ENCODE assay signal across 24 cellular contexts in the genomic region with DNA sequence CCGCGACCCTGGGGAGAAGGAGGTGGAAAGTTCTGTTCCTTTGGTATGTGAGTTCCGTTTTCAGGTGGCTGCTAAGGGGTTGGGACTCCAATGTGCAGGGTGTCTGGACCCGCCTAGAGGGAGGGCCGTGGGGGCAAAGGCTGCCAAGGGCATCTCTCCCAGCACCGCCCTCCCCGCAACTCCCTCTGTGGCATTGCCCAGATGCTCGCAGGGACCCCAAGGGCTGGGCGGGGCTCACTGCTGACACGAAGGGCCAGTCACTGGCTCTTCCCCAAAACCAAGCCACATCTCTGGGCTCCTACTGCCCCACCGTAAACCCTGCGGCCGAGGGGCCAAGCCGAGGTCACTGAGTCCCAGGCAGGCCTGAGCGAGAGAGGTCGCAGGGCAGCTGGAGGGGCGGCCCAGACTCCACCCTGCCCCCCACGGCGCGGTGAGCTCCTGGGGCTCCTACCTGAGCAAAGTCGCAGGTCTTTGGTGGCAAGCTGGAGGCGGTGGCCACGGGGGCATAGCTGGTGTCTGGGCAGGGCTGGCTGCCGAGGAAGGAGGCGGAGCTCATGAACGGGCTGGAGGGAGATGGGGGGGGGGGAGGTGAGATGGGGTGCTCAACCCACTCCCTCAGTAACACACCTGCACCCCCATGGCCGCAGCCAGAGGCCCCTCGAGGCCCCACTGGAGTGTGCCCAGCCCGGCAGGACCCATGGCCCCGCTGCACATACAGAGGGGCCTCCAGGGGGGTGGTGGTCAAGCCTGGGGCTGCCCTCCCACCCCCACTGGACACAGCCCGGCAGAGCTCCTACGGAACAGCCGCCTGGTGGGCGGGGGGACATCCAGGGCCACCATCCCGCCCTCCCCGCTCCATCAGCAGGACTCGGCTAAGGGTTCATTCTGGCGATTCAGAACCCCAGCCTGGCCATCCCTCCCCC.
"Had no signal": no experiment of that assay in that cellular context is flagged by ENCODE, and none has a peak within 500 bp of the region (broad histone marks: within the 10 kb centered on the region; RNA-seq: fewer than 3 reads in every experiment).

No MANE protein-coding gene starts in this region.

- H3K27me3 ChIP-seq: testis, transverse colon had no signal

- H3K4me1 ChIP-seq: transverse colon had no signal

- H3K27me3 Mint-ChIP-seq: activated CD8-positive, alpha-beta memory T cell treated with anti-CD3 and anti-CD28 coated beads, Interleukin-2, amount 10 ng/mL, durations not matched to agents 7 days and 5 days; naive thymus-derived CD8-positive, alpha-beta T cell had no signal

- DNase-seq: activated CD8-positive, alpha-beta memory T cell treated with anti-CD3 and anti-CD28 coated beads, Interleukin-2, amount 10 ng/mL, durations not matched to agents 7 days and 5 days; activated CD8-positive, alpha-beta T cell treated with anti-CD3 and anti-CD28 coated beads, Interleukin-2, amount 10 ng/mL, durations not matched to agents 7 days and 5 days; activated T-cell treated with anti-CD3 and anti-CD28 coated beads, Interleukin-2, amount 50 U/mL, for 48 hours; dermis blood vessel endothelial cell; effector CD4-positive, alpha-beta T cell; foreskin fibroblast; head of caudate nucleus; hippocampal formation; kidney glomerular epithelial cell; lower lobe of right lung; mesenchymal stem cell; naive thymus-derived CD8-positive, alpha-beta T cell; posterior cingulate gyrus; right cardiac atrium; stimulated activated CD4-positive, alpha-beta T cell treated with anti-CD3 and anti-CD28 coated beads, Interleukin-15, amount 100 ng/mL, for 24 hours; stimulated activated CD4-positive, alpha-beta T cell treated with anti-CD3 and anti-CD28 coated beads, Interleukin-2, amount 100 ng/mL, for 24 hours; stimulated activated naive CD4-positive, alpha-beta T cell; SW 1271; T-helper 2 cell; testis; transverse colon had no signal

- ATAC-seq: activated CD8-positive, alpha-beta memory T cell treated with anti-CD3 and anti-CD28 coated beads, Interleukin-2, amount 10 ng/mL, durations not matched to agents 7 days and 5 days; activated CD8-positive, alpha-beta T cell treated with anti-CD3 and anti-CD28 coated beads, Interleukin-2, amount 10 ng/mL, durations not matched to agents 7 days and 5 days; activated naive CD4-positive, alpha-beta T cell treated with anti-CD3 and anti-CD28 coated beads, Interleukin-2, amount 50 U/mL, for 72 hours; left lobe of liver; lower lobe of right lung; naive thymus-derived CD8-positive, alpha-beta T cell; right cardiac atrium had no signal

- H3K9me3 Mint-ChIP-seq: activated T-helper 2 cell treated with anti-CD3 and anti-CD28 coated beads, Interferon-gamma antibody, Interleukin-2, Interleukin-4, amounts not matched to agents 10 μg/mL and 5 μg/mL and 100 μg/mL, durations not matched to agents 14 hours and 24 hours and 36 hours had no signal

- H3K9me3 ChIP-seq: lower lobe of right lung, testis, transverse colon had no signal

- H3K4me3 ChIP-seq: lower lobe of right lung, testis, transverse colon had no signal

- H3K27ac Mint-ChIP-seq: activated CD8-positive, alpha-beta memory T cell treated with anti-CD3 and anti-CD28 coated beads, Interleukin-2, amount 10 ng/mL, durations not matched to agents 7 days and 5 days; activated CD8-positive, alpha-beta T cell treated with anti-CD3 and anti-CD28 coated beads, Interleukin-2, amount 10 ng/mL, durations not matched to agents 7 days and 5 days; activated T-helper 2 cell treated with anti-CD3 and anti-CD28 coated beads, Interferon-gamma antibody, Interleukin-2, Interleukin-4, amounts not matched to agents 10 μg/mL and 5 μg/mL and 100 μg/mL, durations not matched to agents 14 hours and 24 hours and 36 hours; naive thymus-derived CD8-positive, alpha-beta T cell had no signal

- H3K4me3 Mint-ChIP-seq: activated CD8-positive, alpha-beta memory T cell treated with anti-CD3 and anti-CD28 coated beads, Interleukin-2, amount 10 ng/mL, durations not matched to agents 7 days and 5 days; activated CD8-positive, alpha-beta T cell treated with anti-CD3 and anti-CD28 coated beads, Interleukin-2, amount 10 ng/mL, durations not matched to agents 7 days and 5 days; naive thymus-derived CD8-positive, alpha-beta T cell had no signal
